Comparison of ENCODE assay signal across 1 cellular context in the genomic region with DNA sequence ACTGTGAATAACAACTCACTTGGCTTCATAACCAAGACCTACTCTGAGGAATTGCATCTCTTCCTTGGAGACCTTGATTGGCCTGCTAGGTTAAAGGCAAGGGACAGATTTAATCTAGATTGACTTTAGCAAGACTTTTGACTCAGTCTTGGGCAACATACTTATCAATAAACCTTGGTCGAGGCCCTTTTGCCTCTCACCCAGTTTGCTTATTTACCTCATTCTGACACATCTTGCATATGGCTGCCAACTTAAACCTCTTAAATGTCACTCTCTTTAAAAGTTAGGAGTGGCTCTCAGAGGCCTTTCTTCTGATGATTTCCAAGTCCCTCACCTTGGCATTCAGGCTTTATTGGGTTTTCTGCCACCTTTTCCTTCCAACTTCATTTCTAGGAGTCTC.
TF ChIP-seq lines count a peak whose summit lies in the region.

No MANE protein-coding gene starts in this region.

TF ChIP-seq in GM23338, 12 proteins besides CTCF, POLR2A, EP300 and RAD21 (continued from another document):
- TF ChIP-seq, protein P1, sequence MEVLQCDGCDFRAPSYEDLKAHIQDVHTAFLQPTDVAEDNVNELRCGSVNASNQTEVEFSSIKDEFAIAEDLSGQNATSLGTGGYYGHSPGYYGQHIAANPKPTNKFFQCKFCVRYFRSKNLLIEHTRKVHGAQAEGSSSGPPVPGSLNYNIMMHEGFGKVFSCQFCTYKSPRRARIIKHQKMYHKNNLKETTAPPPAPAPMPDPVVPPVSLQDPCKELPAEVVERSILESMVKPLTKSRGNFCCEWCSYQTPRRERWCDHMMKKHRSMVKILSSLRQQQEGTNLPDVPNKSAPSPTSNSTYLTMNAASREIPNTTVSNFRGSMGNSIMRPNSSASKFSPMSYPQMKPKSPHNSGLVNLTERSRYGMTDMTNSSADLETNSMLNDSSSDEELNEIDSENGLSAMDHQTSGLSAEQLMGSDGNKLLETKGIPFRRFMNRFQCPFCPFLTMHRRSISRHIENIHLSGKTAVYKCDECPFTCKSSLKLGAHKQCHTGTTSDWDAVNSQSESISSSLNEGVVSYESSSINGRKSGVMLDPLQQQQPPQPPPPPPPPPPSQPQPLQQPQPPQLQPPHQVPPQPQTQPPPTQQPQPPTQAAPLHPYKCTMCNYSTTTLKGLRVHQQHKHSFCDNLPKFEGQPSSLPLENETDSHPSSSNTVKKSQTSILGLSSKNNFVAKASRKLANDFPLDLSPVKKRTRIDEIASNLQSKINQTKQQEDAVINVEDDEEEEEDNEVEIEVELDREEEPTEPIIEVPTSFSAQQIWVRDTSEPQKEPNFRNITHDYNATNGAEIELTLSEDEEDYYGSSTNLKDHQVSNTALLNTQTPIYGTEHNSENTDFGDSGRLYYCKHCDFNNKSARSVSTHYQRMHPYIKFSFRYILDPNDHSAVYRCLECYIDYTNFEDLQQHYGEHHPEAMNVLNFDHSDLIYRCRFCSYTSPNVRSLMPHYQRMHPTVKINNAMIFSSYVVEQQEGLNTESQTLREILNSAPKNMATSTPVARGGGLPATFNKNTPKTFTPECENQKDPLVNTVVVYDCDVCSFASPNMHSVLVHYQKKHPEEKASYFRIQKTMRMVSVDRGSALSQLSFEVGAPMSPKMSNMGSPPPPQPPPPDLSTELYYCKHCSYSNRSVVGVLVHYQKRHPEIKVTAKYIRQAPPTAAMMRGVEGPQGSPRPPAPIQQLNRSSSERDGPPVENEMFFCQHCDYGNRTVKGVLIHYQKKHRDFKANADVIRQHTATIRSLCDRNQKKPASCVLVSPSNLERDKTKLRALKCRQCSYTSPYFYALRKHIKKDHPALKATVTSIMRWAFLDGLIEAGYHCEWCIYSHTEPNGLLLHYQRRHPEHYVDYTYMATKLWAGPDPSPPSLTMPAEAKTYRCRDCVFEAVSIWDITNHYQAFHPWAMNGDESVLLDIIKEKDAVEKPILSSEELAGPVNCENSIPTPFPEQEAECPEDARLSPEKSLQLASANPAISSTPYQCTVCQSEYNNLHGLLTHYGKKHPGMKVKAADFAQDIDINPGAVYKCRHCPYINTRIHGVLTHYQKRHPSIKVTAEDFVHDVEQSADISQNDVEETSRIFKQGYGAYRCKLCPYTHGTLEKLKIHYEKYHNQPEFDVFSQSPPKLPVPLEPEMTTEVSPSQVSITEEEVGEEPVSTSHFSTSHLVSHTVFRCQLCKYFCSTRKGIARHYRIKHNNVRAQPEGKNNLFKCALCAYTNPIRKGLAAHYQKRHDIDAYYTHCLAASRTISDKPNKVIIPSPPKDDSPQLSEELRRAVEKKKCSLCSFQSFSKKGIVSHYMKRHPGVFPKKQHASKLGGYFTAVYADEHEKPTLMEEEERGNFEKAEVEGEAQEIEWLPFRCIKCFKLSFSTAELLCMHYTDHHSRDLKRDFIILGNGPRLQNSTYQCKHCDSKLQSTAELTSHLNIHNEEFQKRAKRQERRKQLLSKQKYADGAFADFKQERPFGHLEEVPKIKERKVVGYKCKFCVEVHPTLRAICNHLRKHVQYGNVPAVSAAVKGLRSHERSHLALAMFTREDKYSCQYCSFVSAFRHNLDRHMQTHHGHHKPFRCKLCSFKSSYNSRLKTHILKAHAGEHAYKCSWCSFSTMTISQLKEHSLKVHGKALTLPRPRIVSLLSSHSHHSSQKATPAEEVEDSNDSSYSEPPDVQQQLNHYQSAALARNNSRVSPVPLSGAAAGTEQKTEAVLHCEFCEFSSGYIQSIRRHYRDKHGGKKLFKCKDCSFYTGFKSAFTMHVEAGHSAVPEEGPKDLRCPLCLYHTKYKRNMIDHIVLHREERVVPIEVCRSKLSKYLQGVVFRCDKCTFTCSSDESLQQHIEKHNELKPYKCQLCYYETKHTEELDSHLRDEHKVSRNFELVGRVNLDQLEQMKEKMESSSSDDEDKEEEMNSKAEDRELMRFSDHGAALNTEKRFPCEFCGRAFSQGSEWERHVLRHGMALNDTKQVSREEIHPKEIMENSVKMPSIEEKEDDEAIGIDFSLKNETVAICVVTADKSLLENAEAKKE (CRISPR knock-in tag; IDR thresholded peaks at IDR 0.05) = no peak
- no peak for TF ChIP-seq CREB1 (CRISPR knock-in tag; IDR thresholded peaks at IDR 0.05; ENCODE audit: low read depth)
- TF ChIP-seq JUNB (IDR thresholded peaks at IDR 0.05; ENCODE audit: unreplicated experiment) = no peak
- no peak for TF ChIP-seq ZNF114 (CRISPR knock-in tag; IDR thresholded peaks at IDR 0.05)
- TF ChIP-seq, protein P2, sequence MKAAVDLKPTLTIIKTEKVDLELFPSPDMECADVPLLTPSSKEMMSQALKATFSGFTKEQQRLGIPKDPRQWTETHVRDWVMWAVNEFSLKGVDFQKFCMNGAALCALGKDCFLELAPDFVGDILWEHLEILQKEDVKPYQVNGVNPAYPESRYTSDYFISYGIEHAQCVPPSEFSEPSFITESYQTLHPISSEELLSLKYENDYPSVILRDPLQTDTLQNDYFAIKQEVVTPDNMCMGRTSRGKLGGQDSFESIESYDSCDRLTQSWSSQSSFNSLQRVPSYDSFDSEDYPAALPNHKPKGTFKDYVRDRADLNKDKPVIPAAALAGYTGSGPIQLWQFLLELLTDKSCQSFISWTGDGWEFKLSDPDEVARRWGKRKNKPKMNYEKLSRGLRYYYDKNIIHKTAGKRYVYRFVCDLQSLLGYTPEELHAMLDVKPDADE (IDR thresholded peaks at IDR 0.05) = no peak
